ENCODE assay signal across 1 cellular context in the genomic region with DNA sequence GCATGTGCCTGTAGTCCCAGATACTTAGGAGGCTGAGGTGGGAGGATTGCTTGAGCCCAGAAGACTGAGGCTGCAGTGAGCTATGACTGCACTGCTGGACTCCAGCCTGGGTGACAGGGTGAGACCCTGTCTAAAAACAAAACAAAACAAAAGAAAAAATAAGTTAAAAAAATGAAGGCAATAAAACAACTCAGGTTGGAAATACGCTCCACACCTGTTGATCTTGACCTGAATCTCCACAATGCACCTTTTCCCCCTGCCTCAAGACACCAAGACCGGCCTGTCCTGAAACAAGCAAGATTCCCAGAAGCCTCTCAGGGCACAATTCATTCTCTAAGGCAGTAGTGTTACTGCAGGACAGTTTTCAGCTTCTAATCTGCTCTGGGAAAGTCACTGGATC.
TF ChIP-seq lines count a peak whose summit lies in the region.

No MANE protein-coding gene starts in this region.

TF ChIP-seq in HEK293, 187 proteins besides CTCF, POLR2A, EP300 and RAD21 (continued from another document):
- TF ChIP-seq, protein P1, sequence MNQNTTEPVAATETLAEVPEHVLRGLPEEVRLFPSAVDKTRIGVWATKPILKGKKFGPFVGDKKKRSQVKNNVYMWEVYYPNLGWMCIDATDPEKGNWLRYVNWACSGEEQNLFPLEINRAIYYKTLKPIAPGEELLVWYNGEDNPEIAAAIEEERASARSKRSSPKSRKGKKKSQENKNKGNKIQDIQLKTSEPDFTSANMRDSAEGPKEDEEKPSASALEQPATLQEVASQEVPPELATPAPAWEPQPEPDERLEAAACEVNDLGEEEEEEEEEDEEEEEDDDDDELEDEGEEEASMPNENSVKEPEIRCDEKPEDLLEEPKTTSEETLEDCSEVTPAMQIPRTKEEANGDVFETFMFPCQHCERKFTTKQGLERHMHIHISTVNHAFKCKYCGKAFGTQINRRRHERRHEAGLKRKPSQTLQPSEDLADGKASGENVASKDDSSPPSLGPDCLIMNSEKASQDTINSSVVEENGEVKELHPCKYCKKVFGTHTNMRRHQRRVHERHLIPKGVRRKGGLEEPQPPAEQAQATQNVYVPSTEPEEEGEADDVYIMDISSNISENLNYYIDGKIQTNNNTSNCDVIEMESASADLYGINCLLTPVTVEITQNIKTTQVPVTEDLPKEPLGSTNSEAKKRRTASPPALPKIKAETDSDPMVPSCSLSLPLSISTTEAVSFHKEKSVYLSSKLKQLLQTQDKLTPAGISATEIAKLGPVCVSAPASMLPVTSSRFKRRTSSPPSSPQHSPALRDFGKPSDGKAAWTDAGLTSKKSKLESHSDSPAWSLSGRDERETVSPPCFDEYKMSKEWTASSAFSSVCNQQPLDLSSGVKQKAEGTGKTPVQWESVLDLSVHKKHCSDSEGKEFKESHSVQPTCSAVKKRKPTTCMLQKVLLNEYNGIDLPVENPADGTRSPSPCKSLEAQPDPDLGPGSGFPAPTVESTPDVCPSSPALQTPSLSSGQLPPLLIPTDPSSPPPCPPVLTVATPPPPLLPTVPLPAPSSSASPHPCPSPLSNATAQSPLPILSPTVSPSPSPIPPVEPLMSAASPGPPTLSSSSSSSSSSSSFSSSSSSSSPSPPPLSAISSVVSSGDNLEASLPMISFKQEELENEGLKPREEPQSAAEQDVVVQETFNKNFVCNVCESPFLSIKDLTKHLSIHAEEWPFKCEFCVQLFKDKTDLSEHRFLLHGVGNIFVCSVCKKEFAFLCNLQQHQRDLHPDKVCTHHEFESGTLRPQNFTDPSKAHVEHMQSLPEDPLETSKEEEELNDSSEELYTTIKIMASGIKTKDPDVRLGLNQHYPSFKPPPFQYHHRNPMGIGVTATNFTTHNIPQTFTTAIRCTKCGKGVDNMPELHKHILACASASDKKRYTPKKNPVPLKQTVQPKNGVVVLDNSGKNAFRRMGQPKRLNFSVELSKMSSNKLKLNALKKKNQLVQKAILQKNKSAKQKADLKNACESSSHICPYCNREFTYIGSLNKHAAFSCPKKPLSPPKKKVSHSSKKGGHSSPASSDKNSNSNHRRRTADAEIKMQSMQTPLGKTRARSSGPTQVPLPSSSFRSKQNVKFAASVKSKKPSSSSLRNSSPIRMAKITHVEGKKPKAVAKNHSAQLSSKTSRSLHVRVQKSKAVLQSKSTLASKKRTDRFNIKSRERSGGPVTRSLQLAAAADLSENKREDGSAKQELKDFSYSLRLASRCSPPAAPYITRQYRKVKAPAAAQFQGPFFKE (tag by site-specific recombination; IDR thresholded peaks at IDR 0.05; ENCODE audit: borderline replicate concordance) = no peak
- TF ChIP-seq, protein P2, sequence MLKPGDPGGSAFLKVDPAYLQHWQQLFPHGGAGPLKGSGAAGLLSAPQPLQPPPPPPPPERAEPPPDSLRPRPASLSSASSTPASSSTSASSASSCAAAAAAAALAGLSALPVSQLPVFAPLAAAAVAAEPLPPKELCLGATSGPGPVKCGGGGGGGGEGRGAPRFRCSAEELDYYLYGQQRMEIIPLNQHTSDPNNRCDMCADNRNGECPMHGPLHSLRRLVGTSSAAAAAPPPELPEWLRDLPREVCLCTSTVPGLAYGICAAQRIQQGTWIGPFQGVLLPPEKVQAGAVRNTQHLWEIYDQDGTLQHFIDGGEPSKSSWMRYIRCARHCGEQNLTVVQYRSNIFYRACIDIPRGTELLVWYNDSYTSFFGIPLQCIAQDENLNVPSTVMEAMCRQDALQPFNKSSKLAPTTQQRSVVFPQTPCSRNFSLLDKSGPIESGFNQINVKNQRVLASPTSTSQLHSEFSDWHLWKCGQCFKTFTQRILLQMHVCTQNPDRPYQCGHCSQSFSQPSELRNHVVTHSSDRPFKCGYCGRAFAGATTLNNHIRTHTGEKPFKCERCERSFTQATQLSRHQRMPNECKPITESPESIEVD (tag by site-specific recombination; IDR thresholded peaks at IDR 0.05) = no peak
- TF ChIP-seq, protein P3, sequence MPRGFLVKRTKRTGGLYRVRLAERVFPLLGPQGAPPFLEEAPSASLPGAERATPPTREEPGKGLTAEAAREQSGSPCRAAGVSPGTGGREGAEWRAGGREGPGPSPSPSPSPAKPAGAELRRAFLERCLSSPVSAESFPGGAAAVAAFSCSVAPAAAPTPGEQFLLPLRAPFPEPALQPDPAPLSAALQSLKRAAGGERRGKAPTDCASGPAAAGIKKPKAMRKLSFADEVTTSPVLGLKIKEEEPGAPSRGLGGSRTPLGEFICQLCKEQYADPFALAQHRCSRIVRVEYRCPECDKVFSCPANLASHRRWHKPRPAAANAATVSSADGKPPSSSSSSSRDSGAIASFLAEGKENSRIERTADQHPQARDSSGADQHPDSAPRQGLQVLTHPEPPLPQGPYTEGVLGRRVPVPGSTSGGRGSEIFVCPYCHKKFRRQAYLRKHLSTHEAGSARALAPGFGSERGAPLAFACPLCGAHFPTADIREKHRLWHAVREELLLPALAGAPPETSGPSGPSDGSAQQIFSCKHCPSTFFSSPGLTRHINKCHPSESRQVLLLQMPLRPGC (tag by site-specific recombination; IDR thresholded peaks at IDR 0.05) = no peak
- no peak for TF ChIP-seq ZNF394 (tag by site-specific recombination; IDR thresholded peaks at IDR 0.05; ENCODE audit: borderline replicate concordance)
- TF ChIP-seq, protein P4, sequence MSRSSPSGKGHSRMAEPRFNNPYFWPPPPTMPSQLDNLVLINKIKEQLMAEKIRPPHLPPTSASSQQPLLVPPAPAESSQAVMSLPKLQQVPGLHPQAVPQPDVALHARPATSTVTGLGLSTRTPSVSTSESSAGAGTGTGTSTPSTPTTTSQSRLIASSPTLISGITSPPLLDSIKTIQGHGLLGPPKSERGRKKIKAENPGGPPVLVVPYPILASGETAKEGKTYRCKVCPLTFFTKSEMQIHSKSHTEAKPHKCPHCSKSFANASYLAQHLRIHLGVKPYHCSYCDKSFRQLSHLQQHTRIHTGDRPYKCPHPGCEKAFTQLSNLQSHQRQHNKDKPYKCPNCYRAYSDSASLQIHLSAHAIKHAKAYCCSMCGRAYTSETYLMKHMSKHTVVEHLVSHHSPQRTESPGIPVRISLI (tag by site-specific recombination; IDR thresholded peaks at IDR 0.05) = no peak
- no peak for TF ChIP-seq ZFP69B (tag by site-specific recombination; IDR thresholded peaks at IDR 0.05)
- no peak for TF ChIP-seq ZNF626 (tag by site-specific recombination; IDR thresholded peaks at IDR 0.05)
